Comparison of ENCODE assay signal across 22 cellular contexts in genomic region chr17:80918731-80919130, GRCh38.
DNase-seq lines count a peak whose midpoint lies in the region; ATAC-seq and TF ChIP-seq lines count a peak whose summit lies in the region.
"Had no signal": no experiment of that assay in that cellular context is flagged by ENCODE, and none has a peak within 500 bp of the region (broad histone marks: within the 10 kb centered on the region; RNA-seq: fewer than 3 reads in every experiment).

No MANE protein-coding gene starts in this region.

- H3K4me3 ChIP-seq in cardiac muscle cell (no peak overlapping the region), left ventricle myocardium inferior (no peak overlapping the region), gastroesophageal sphincter (no peak overlapping the region), rectal smooth muscle tissue (ENCODE audit: low read length) (no peak overlapping the region), uterus (no peak overlapping the region), gastrocnemius medialis (no peak overlapping the region)

- peaks cover 16% of the 10 kb centered on the region for H3K4me1 ChIP-seq in cardiac muscle cell (ENCODE audit: low read depth)
- H3K4me1 ChIP-seq in left ventricle myocardium inferior, result peaks cover 16% of the 10 kb centered on the region
- peaks cover 0 to 16% (median 4%) of the 10 kb centered on the region in 3 donors for H3K4me1 ChIP-seq in gastroesophageal sphincter
- H3K4me1 ChIP-seq in rectal smooth muscle tissue (ENCODE audit: control insufficient read depth, insufficient read depth, low read length), result peaks cover 7% of the 10 kb centered on the region
- H3K4me1 ChIP-seq in uterus, result peaks cover 17 to 37% of the 10 kb centered on the region in 2 donors
- H3K4me1 ChIP-seq in gastrocnemius medialis, result peaks cover 0 to 6% of the 10 kb centered on the region in 2 donors
- H3K4me1 ChIP-seq: BE2C had no signal

- 68 to 78% methylated on average over 5 to 12 of the region's 15 CpGs for WGBS in gastroesophageal sphincter (ENCODE audit: low coverage in 1 of 2), 2 donors

- TF ChIP-seq POLR2A in gastroesophageal sphincter (IDR thresholded peaks at IDR 0.05), result no peak
- no peak for TF ChIP-seq POLR2A in uterus (IDR thresholded peaks at IDR 0.05)
- TF ChIP-seq POLR2A in gastrocnemius medialis (IDR thresholded peaks at IDR 0.05), result no peak

- no peaks in the 10 kb centered on the region for H3K27me3 ChIP-seq in cardiac muscle cell
- H3K27me3 ChIP-seq in left ventricle myocardium inferior (ENCODE audit: low read depth), result no peaks in the 10 kb centered on the region
- no peaks in the 10 kb centered on the region for H3K27me3 ChIP-seq in gastroesophageal sphincter
- H3K27me3 ChIP-seq in rectal smooth muscle tissue (ENCODE audit: control insufficient read depth, insufficient read depth, low read length), result no peaks in the 10 kb centered on the region
- no peaks in the 10 kb centered on the region for H3K27me3 ChIP-seq in uterus
- no peaks in the 10 kb centered on the region for H3K27me3 ChIP-seq in gastrocnemius medialis
- H3K27me3 ChIP-seq: BE2C had no signal

- ATAC-seq in gastroesophageal sphincter (no peak), gastrocnemius medialis (no peak), HG03521 (IDR thresholded peaks at IDR 0.05; ENCODE audit: unreplicated experiment) (no peak)

- intact Hi-C loops in left ventricle myocardium inferior (cut with micrococcal nuclease) (no loop called here), uterus (cut with DNase I; ENCODE audit: low total_unique reads) (no loop called here), gastrocnemius medialis (cut with DNase I; ENCODE audit: low total_unique reads) (no loop called here)

- H3K27ac ChIP-seq in cardiac muscle cell (peak overlapping the region; percentile 84), left ventricle myocardium inferior (replicated peaks) (no peak overlapping the region), gastroesophageal sphincter (peak overlapping the region in 3 of 4 donors; percentile 35 to 67 (median 64)), rectal smooth muscle tissue (ENCODE audit: low read depth, low read length) (peak overlapping the region; percentile 6), uterus (peak overlapping the region; percentile 77 to 78), gastrocnemius medialis (no peak overlapping the region)

- no peak for TF ChIP-seq EP300 in gastroesophageal sphincter (IDR thresholded peaks at IDR 0.05)

- H3K9me3 ChIP-seq in cardiac muscle cell (ENCODE audit: low read depth) (no peaks in the 10 kb centered on the region), left ventricle myocardium inferior (replicated peaks) (no peaks in the 10 kb centered on the region), gastroesophageal sphincter (no peaks in the 10 kb centered on the region), uterus (no peaks in the 10 kb centered on the region), gastrocnemius medialis (no peaks in the 10 kb centered on the region)
- H3K9me3 ChIP-seq: BE2C had no signal

- DNase-seq in cardiac muscle cell (ENCODE audit: low read depth in 1 of 2, low spot score in 1 of 2) (no peak), left ventricle myocardium inferior (no peak), uterus (no peak), GM10266 (ENCODE audit: extremely low spot score) (no peak), gastrocnemius medialis (no peak)
- DNase-seq: 8988T; BE2C; Calu3; CD4-positive, alpha-beta memory T cell; DMS53; H7; Kasumi-1; MM.1S; NCI-H1105 treated with DMSO at 0.1 percent for 48 hours; NCI-H187 treated with DMSO at 0.1 percent for 48 hours; NCI-H446; NCI-H69; NK-92 treated with Interleukin-12 subunit alpha and Interleukin-12 subunit beta, amount 100 ng/mL, for 24 hours; OCI-M1 had no signal

- in situ Hi-C loops in gastrocnemius medialis (cut with MboI; ENCODE audit: low sequenced_read_pairs in 4 of 4), result no loop called here

- H3K9ac ChIP-seq in rectal smooth muscle tissue (ENCODE audit: low read length), result no peak overlapping the region

- H3K36me3 ChIP-seq in cardiac muscle cell (no peaks in the 10 kb centered on the region), left ventricle myocardium inferior (peaks cover 41% of the 10 kb centered on the region), gastroesophageal sphincter (peaks cover 0 to 72% of the 10 kb centered on the region in 2 donors), rectal smooth muscle tissue (ENCODE audit: control insufficient read depth, insufficient read depth, low read length) (peaks cover 10% of the 10 kb centered on the region), uterus (no peaks in the 10 kb centered on the region), gastrocnemius medialis (peaks cover 0 to 20% of the 10 kb centered on the region in 2 donors)

- TF ChIP-seq CTCF in cardiac muscle cell (IDR thresholded peaks at IDR 0.05; ENCODE audit: low read depth, low read length), result no peak
- TF ChIP-seq CTCF in left ventricle myocardium inferior (IDR thresholded peaks at IDR 0.05; ENCODE audit: borderline replicate concordance), result no peak
- TF ChIP-seq CTCF in gastroesophageal sphincter (IDR thresholded peaks at IDR 0.05), result no peak
- TF ChIP-seq CTCF in uterus (IDR thresholded peaks at IDR 0.05), result no peak
- no peak for TF ChIP-seq CTCF in GM10266 (IDR thresholded peaks at IDR 0.05; ENCODE audit: control insufficient read depth, insufficient read depth, low read depth, missing control alignments)
- TF ChIP-seq CTCF in gastrocnemius medialis (IDR thresholded peaks at IDR 0.05 in 4 of 5, conservative IDR thresholded peaks at IDR 0.05 in 1 of 5), result no peak

Comparison
In these comparisons a context has a peak if more than half of its experiments do, and no peak if none do; other contexts are left out.
1. H3K27ac ChIP-seq: peak in cardiac muscle cell (single experiment), gastroesophageal sphincter (3 of 4), rectal smooth muscle tissue (single experiment) and uterus (2 of 2); none in left ventricle myocardium inferior (single experiment) and gastrocnemius medialis (0 of 4).